ENCODE assay signal across 8 cellular contexts in the genomic region with DNA sequence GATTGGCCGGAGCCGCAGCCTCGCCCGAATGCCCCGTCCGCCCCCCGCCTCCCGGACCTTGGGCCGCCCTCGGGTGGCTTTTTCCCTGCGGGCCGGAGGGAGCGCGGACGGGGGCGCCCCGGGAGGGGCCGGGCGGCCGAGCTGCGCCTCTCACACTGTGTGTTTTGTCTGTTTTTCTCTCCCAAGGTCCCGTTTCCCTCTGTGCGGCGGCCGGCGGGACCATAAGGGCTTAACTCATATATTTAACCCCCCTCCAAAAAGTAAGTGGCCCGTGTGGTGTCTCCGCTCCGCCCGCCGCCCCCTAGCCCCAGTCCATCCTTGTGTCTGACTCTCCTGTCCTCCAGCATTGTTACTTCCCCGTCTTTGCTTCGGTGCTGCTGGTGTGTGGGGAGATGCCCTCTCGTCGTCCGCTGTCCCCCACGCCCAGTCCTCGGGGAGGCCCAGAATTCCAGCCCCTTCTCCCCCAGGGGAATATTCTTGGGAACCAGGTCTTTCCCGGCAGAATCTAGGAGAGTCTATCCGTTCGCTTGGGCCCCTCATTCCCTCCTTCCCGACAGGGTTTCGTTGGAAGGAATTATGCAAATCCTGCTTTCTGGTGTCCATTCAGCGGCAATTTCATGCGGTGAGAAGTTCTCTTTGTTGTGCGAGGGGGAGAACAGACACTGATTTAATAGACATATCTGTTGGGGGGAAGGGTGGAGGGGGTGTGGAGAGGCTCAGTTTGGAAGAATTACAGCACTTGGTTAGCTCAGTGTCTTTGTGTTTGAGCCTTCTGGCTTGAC. TPM values are rescaled to one million over a fixed set of nuclear protein-coding genes. Genes with fewer than 3 reads are reported as not detected.
DNase-seq lines count a peak whose midpoint lies in the region; ATAC-seq, FAIRE-seq and TF ChIP-seq lines count a peak whose summit lies in the region.

No MANE protein-coding gene starts in this region.

- CTCF ChIA-PET in H1 (lab: Charles Lee; ENCODE audit: partially characterized antibody), result interaction anchor here (0.7 to 0.9 kb wide), 2 partner anchors 377 to 445 kb away, joined by 3 read pairs; no protein-coding TSS in a partner anchor

- no peak for TF ChIP-seq RAD21 in H1 (IDR thresholded peaks at IDR 0.05 in 1 of 2, conservative IDR thresholded peaks at IDR 0.05 in 1 of 2; ENCODE audit: low read depth in 2 of 2, low read length in 2 of 2)

- no peak overlapping the region for H2AK5ac ChIP-seq in H1 (ENCODE audit: low read depth, low read length)
- no peak overlapping the region for H2AK5ac ChIP-seq in mesendoderm (ENCODE audit: low read length)

- no peak for TF ChIP-seq POLR2A in H1 (IDR thresholded peaks at IDR 0.05; ENCODE audit: control extremely low read depth in 1 of 2, low read depth in 2 of 2, low read length in 2 of 2)

- ATAC-seq in GM18520 (IDR thresholded peaks at IDR 0.05; ENCODE audit: unreplicated experiment) (peak; percentile 0), HG03521 (IDR thresholded peaks at IDR 0.05; ENCODE audit: unreplicated experiment) (peak; percentile 4)

- H2BK120ac ChIP-seq in H1 (replicated peaks; ENCODE audit: low read depth, low read length) (no peak overlapping the region), mesendoderm (ENCODE audit: low read depth, low read length) (no peak overlapping the region)

- H3K9ac ChIP-seq in H1 (replicated peaks in 1 of 4; ENCODE audit: extremely low read depth in 1 of 4, low read depth in 3 of 4, low read length in 3 of 4) (peak overlapping the region in 3 of 4 experiments; percentile 35 to 73 (median 58); a peak in 6 of 7 replicates), mesendoderm (ENCODE audit: low read length) (peak overlapping the region; percentile 77)

- peaks cover 0 to 8% of the 10 kb centered on the region in 2 experiments for H4K20me1 ChIP-seq in H1 (replicated peaks in 1 of 2; ENCODE audit: control insufficient read depth in 1 of 2, insufficient read depth in 2 of 2, low read length in 2 of 2)

- no peaks in the 10 kb centered on the region; a peak in 1 of 7 replicates for H3K27me3 ChIP-seq in H1 (replicated peaks in 1 of 4; ENCODE audit: control insufficient read depth in 3 of 4, extremely low read depth in 1 of 4, insufficient read depth in 3 of 4, low read length in 3 of 4)
- H3K27me3 ChIP-seq in mesendoderm (ENCODE audit: insufficient read depth, low read length, poor library complexity), result no peaks in the 10 kb centered on the region
- no peaks in the 10 kb centered on the region for H3K27me3 ChIP-seq in thymus (ENCODE audit: control insufficient read depth, insufficient read depth)

- H4K8ac ChIP-seq in H1 (ENCODE audit: extremely low read depth, insufficient read depth, low read length) (peak overlapping the region; percentile 81; the same call in 1 of the 2 replicates), mesendoderm (ENCODE audit: low read depth, low read length) (no peak overlapping the region)

- H3K4me3 ChIP-seq in AG09309 (ENCODE audit: control insufficient read depth, low read depth, low read length), result peak overlapping the region; percentile 97
- peak overlapping the region; percentile 71 to 91 (median 82) for H3K4me3 ChIP-seq in H1 (ENCODE audit: extremely low read depth in 1 of 4, insufficient read depth in 2 of 4, low read depth in 3 of 4, low read length in 4 of 4)
- H3K4me3 ChIP-seq in mesendoderm (ENCODE audit: low read length), result peak overlapping the region; percentile 51
- peak overlapping the region; percentile 91 for H3K4me3 ChIP-seq in thymus (ENCODE audit: low read length)

- no peak overlapping the region for H3K23ac ChIP-seq in H1 (ENCODE audit: insufficient read length)
- no peak overlapping the region for H3K23ac ChIP-seq in mesendoderm (ENCODE audit: low read length)

- H3K18ac ChIP-seq in H1 (ENCODE audit: extremely low read depth, low read length) (peak overlapping the region; percentile 73), mesendoderm (ENCODE audit: low read length) (peak overlapping the region; percentile 97)

- H3K4me2 ChIP-seq in H1 (ENCODE audit: insufficient read depth in 1 of 2, low read depth in 2 of 2, low read length in 2 of 2), result peak overlapping the region; percentile 84 to 87
- H3K4me2 ChIP-seq in mesendoderm (ENCODE audit: low read length), result peak overlapping the region; percentile 64

- H3K79me1 ChIP-seq in H1 (ENCODE audit: low read depth, low read length), result no peaks in the 10 kb centered on the region; the same call in 1 of the 2 replicates
- H3K79me1 ChIP-seq in mesendoderm (ENCODE audit: low read length), result peaks cover 1% of the 10 kb centered on the region

- H3K4me1 ChIP-seq in H1 (replicated peaks in 1 of 4; ENCODE audit: control insufficient read depth in 3 of 4, insufficient read depth in 4 of 4, low read length in 3 of 4) (peaks cover 0 to 3% (median 0%) of the 10 kb centered on the region in 4 experiments; a peak in 2 of 7 replicates), mesendoderm (ENCODE audit: control insufficient read depth, low read depth, low read length) (no peaks in the 10 kb centered on the region), thymus (ENCODE audit: control insufficient read depth, insufficient read depth, low read length) (peaks cover 8% of the 10 kb centered on the region)

- H3K4ac ChIP-seq in H1 (replicated peaks; ENCODE audit: insufficient read length, low read depth, low read length) (no peak overlapping the region), mesendoderm (ENCODE audit: low read depth, low read length) (peak overlapping the region; percentile 88)

- peaks cover 4% of the 10 kb centered on the region; the same call in 1 of the 2 replicates for H3K23me2 ChIP-seq in H1 (ENCODE audit: low read depth, low read length)

- H4K91ac ChIP-seq in H1 (replicated peaks; ENCODE audit: insufficient read length, low read length), result no peak overlapping the region

- H2BK15ac ChIP-seq in H1 (ENCODE audit: low read length) (no peak overlapping the region), mesendoderm (replicated peaks; ENCODE audit: low read depth) (no peak overlapping the region)

- H3K14ac ChIP-seq in H1 (ENCODE audit: insufficient read length), result no peak overlapping the region

- 2% methylated on average over 19 of the region's 46 CpGs; no CpG with 5 or more reads in 1 of the 2 experiments for WGBS in H1 (ENCODE audit: extremely low coverage in 1 of 2, insufficient coverage in 1 of 2, insufficient read length in 1 of 2, insufficient replicate concordance in 2 of 2, low coverage in 1 of 2, low lambda C conversion rate in 2 of 2, missing lambda C conversion rate in 1 of 2), 2 experiments
- no CpG with 5 or more reads among the region's 46 CpGs for WGBS in mesendoderm (ENCODE audit: extremely low coverage, insufficient coverage, low lambda C conversion rate)
- WGBS in thymus, result 5% methylated on average over 46 of the region's 46 CpGs

- TF ChIP-seq CTCF in AG09309 (IDR thresholded peaks at IDR 0.05; ENCODE audit: control insufficient read depth, insufficient read depth, low read depth, low read length, missing control alignments), result no peak
- no peak for TF ChIP-seq CTCF in H1 (IDR thresholded peaks at IDR 0.05; ENCODE audit: control extremely low read depth in 1 of 3, insufficient read depth in 1 of 3, low read depth in 1 of 3, low read length in 3 of 3)

- no peak overlapping the region for H2AFZ ChIP-seq in H1 (ENCODE audit: low read length)

- TF ChIP-seq EP300 in H1 (IDR thresholded peaks at IDR 0.05; ENCODE audit: borderline replicate concordance in 1 of 2, low read depth in 2 of 2, low read length in 2 of 2), result no peak

- no peak overlapping the region for H2BK5ac ChIP-seq in H1 (ENCODE audit: low read depth, low read length)
- no peak overlapping the region for H2BK5ac ChIP-seq in mesendoderm (ENCODE audit: low read length)

- H3K56ac ChIP-seq in H1 (replicated peaks; ENCODE audit: insufficient read length, low read depth, low read length) (no peak overlapping the region), mesendoderm (ENCODE audit: low read length) (peak overlapping the region; percentile 95)

- H3K27ac ChIP-seq in H1 (ENCODE audit: low read depth, low read length) (peak overlapping the region; percentile 28; the same call in 1 of the 2 replicates), mesendoderm (ENCODE audit: low read depth, low read length) (peak overlapping the region; percentile 99), thymus (ENCODE audit: low read depth) (peak overlapping the region; percentile 99)

- H3K79me2 ChIP-seq in H1 (ENCODE audit: control insufficient read depth in 1 of 2, insufficient read depth in 2 of 2, low read length in 2 of 2) (peaks cover 18 to 48% of the 10 kb centered on the region in 2 experiments), mesendoderm (ENCODE audit: control insufficient read depth, insufficient read depth, low read length) (peaks cover 34% of the 10 kb centered on the region)

- no peak for DNase-seq in AG09309 (ENCODE audit: low read depth)
- DNase-seq in T1000 (lab: John Stamatoyannopoulos, UW), result peak; percentile 18
- DNase-seq in H1 (ENCODE audit: low read depth in 1 of 2, low spot score in 2 of 2), result peak in 1 of 2 experiments; percentile 55
- DNase-seq in mesendoderm, result peak; percentile 71
- no peak for DNase-seq in GF-D8 (lab: John Stamatoyannopoulos, UW)

- no peak overlapping the region for H2BK20ac ChIP-seq in H1 (ENCODE audit: low read length)

- POLR2A ChIA-PET in H1 (lab: Charles Lee; ENCODE audit: partially characterized antibody), result interaction anchor here (0.6 to 2.1 kb wide), 12 partner anchors 12 to 190 kb away, joined by 3 to 16 read pairs (median 4); no protein-coding TSS in a partner anchor

- H2BK12ac ChIP-seq in H1 (ENCODE audit: low read depth, low read length), result peak overlapping the region; percentile 80; the same call in 1 of the 2 replicates

- H4K5ac ChIP-seq in H1 (ENCODE audit: insufficient read length, low read depth, low read length) (no peak overlapping the region), mesendoderm (ENCODE audit: low read length) (no peak overlapping the region)

- H3K36me3 ChIP-seq in H1 (ENCODE audit: control insufficient read depth in 2 of 4, insufficient read depth in 4 of 4, low read length in 3 of 4) (no peaks in the 10 kb centered on the region), mesendoderm (ENCODE audit: control insufficient read depth, insufficient read depth, low read length) (no peaks in the 10 kb centered on the region), thymus (ENCODE audit: control insufficient read depth, insufficient read depth) (no peaks in the 10 kb centered on the region)

- FAIRE-seq in H1 (lab: Jason Lieb, UNC), result no peak

- H3K9me3 ChIP-seq in H1 (ENCODE audit: insufficient read depth in 2 of 2, low read depth in 1 of 2, low read length in 1 of 2) (no peaks in the 10 kb centered on the region; a peak in 1 of 4 replicates), thymus (ENCODE audit: control insufficient read depth) (no peaks in the 10 kb centered on the region)

RNA-seq across cellular contexts. Expression of a gene that starts 1.3 kb away (rescaled TPM):
- 21.9 and 25.5 TPM in 2 replicates for total RNA-seq in H1 (2021; fragmentation: NEBNext Ultra II Directional; extraction: Animal tissue kit (Norgen Biotek cat#: 25700))
- polyA plus RNA-seq in H1 (2011; rRNA removed), result 3.0 and 4.7 TPM in 2 replicates
- 4.5 TPM for polyA plus RNA-seq in H1 (2011; cell fraction: cytosol; rRNA removed)
- polyA plus RNA-seq in H1 (2011; cell fraction: nucleus; rRNA removed), result 6.2 TPM
- 4.3 to 7.6 TPM (median 5.9 TPM) in 4 replicates for polyA plus RNA-seq in H1 (2012, experiment 1 of 2)
- 0.45 TPM for polyA plus RNA-seq in H1 (2012, experiment 2 of 2)
- 5.6 TPM for polyA plus RNA-seq in H1 (2013, experiment 1 of 2)
- polyA plus RNA-seq in H1 (2013, experiment 2 of 2), result 5.2 TPM
- polyA minus RNA-seq in H1 (2011; rRNA and poly(A)+ RNA removed), result 34.9 and 35.0 TPM in 2 replicates
- polyA minus RNA-seq in H1 (2011; cell fraction: cytosol; rRNA and poly(A)+ RNA removed), result 15.0 TPM
- polyA minus RNA-seq in H1 (2011; cell fraction: nucleus; rRNA and poly(A)+ RNA removed), result 51.1 TPM
- 8.5 TPM for polyA plus RNA-seq in mesendoderm (2013, experiment 1 of 2)
- polyA plus RNA-seq in mesendoderm (2013, experiment 2 of 2), result 8.0 TPM
- polyA plus RNA-seq in thymus, result 4.5 TPM

Comparison
In these comparisons a context has a peak if more than half of its experiments do, and no peak if none do; other contexts are left out.
1. DNase-seq: peak in T1000 (single experiment) and mesendoderm (single experiment); none in AG09309 (single experiment) and GF-D8 (single experiment).
2. H3K27ac ChIP-seq: peak in every context shown above with its lines; median percentile 99 in mesendoderm; 99 in thymus; 28 in H1.
3. Peak in every context shown above with its lines, with median percentiles within 50 percentile points of each other: H3K4me3 ChIP-seq.